Comparison of ENCODE assay signal across 8 cellular contexts in genomic region chr5:152560508-152561137, GRCh38.
DNase-seq lines count a peak whose midpoint lies in the region; ATAC-seq and TF ChIP-seq lines count a peak whose summit lies in the region.

No MANE protein-coding gene starts in this region.

- H3K27ac ChIP-seq in 22Rv1, result no peak overlapping the region

- DNase-seq in GM10248 (ENCODE audit: extremely low spot score) (peak; percentile 28), NCI-H1930 (lab: John Stamatoyannopoulos, UW) (peak; percentile 3 to 16), head of caudate nucleus (peak; percentile 43 to 91 (median 82)), posterior vena cava (ENCODE audit: low spot score) (peak; percentile 84)
- peak; percentile 31 to 42 for DNase-seq in activated T-cell treated with anti-CD3 and anti-CD28 coated beads, Interleukin-2, amount 50 U/mL, for 48 hours

- POLR2A ChIA-PET in GM10248 (lab: Yijun Ruan, JAX), result no interaction called here

- intact Hi-C loops in head of caudate nucleus (cut with DNase I) (no loop called here), posterior vena cava (cut with DNase I) (no loop called here)

- ATAC-seq in HG02642 (IDR thresholded peaks at IDR 0.05; ENCODE audit: poor library complexity, unreplicated experiment) (peak; percentile 71), GM18861 (IDR thresholded peaks at IDR 0.05; ENCODE audit: unreplicated experiment) (no peak)

- TF ChIP-seq CTCF in 22Rv1 (IDR thresholded peaks at IDR 0.05) (peak; percentile 83), GM10248 (IDR thresholded peaks at IDR 0.05; ENCODE audit: control extremely low read depth, extremely low read depth, low read depth, missing control alignments) (peak; percentile 72)

- CTCF ChIA-PET in GM10248 (lab: Yijun Ruan, JAX), result interaction anchor here (0.6 to 1.7 kb wide), 13 partner anchors 9 to 1415 kb away, joined by 3 to 41 read pairs (median 4); no protein-coding TSS in a partner anchor

Comparison
In these comparisons a context has a peak if more than half of its experiments do, and no peak if none do; other contexts are left out.
1. DNase-seq: peak in every context shown above with its lines; median percentile 84 in posterior vena cava; 82 in head of caudate nucleus; 36 in activated T-cell treated with anti-CD3 and anti-CD28 coated beads, Interleukin-2, amount 50 U/mL, for 48 hours; 28 in GM10248; 10 in NCI-H1930.